In the genomic region with DNA sequence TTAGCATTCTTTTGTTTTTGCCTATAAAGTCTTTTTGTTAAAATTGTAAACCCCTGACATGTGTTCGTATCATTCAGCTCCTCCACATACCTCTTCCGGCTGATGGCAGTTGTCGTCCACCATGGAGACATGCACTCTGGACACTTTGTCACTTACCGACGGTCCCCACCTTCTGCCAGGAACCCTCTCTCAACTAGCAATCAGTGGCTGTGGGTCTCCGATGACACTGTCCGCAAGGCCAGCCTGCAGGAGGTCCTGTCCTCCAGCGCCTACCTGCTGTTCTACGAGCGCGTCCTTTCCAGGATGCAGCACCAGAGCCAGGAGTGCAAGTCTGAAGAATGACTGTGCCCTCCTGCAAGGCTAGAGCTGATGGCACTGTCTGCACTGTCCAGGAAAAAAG, we compare ENCODE assay signal across 1 cellular context.
TF ChIP-seq lines count a peak whose summit lies in the region.

No MANE protein-coding gene starts in this region.

TF ChIP-seq in HepG2, 621 proteins besides CTCF, POLR2A, EP300 and RAD21 (continued from another document):
- TF ChIP-seq EZH2 (conservative IDR thresholded peaks at IDR 0.05; ENCODE audit: low read depth, low read length) (no peak), SIN3B (IDR thresholded peaks at IDR 0.05; ENCODE audit: low read length) (no peak), GZF1 (CRISPR knock-in tag; IDR thresholded peaks at IDR 0.05) (no peak)
